In the genomic region with DNA sequence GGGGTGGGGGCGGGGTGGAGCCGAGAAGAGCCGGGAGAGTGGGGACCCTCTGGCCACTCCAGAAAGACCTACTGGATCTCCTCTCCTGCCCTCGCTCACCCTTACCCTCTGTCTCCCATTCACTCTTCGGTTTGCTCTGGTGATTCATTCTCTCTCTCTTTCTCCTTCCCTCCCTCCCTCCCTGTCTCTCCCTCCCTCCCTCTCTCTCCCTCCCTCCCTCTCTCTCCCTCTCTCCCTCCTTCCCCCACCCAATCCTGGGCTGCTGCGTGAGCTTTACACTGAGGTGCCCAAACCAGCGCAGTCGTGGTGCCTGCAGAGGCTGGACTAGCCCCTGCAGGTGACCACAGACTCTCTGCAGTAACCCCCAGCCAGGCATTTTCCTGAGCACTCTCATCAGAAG, we compare ENCODE assay signal across 1 cellular context.
TF ChIP-seq lines count a peak whose summit lies in the region.

No MANE protein-coding gene starts in this region.

TF ChIP-seq in HepG2, 621 proteins besides CTCF, POLR2A, EP300 and RAD21:
- TF ChIP-seq HNRNPK (IDR thresholded peaks at IDR 0.05; ENCODE audit: low read depth, low read length, poor library complexity, severe bottlenecking) (peak; percentile 45), RNF2 (conservative IDR thresholded peaks at IDR 0.05; ENCODE audit: low read depth) (no peak)
